ENCODE assay signal across 19 cellular contexts in genomic region chr5:97458851-97459250, GRCh38.
A peak's percentile ranks its signal among the peaks of the same experiment; 100 is the strongest.
DNase-seq lines count a peak whose midpoint lies in the region; ATAC-seq and TF ChIP-seq lines count a peak whose summit lies in the region.
"Had no signal": no experiment of that assay in that cellular context is flagged by ENCODE, and none has a peak within 500 bp of the region (broad histone marks: within the 10 kb centered on the region; RNA-seq: fewer than 3 reads in every experiment).

No MANE protein-coding gene starts in this region.

- intact Hi-C loops in breast epithelium (cut with DNase I; ENCODE audit: low total_unique reads) (no loop called here), MCF 10A (cut with micrococcal nuclease) (no loop called here)

- H3K4me1 Mint-ChIP-seq in MCF 10A (ENCODE audit: insufficient read depth, unreplicated experiment): no peaks in the 10 kb centered on the region
- H3K4me1 Mint-ChIP-seq: GM23338 had no signal

- H3K36me3 Mint-ChIP-seq in MCF 10A (ENCODE audit: insufficient read depth, unreplicated experiment): no peaks in the 10 kb centered on the region

- no peaks in the 10 kb centered on the region for H3K27me3 ChIP-seq in breast epithelium
- H3K27me3 ChIP-seq: BLaER1 treated with 17β-estradiol and CSF1 and Interleukin-3, amounts not matched to agents 10 nM and 100 nM; left lung; Peyer's patch; stomach had no signal

- no peak overlapping the region for H3K4me3 ChIP-seq in breast epithelium
- H3K4me3 ChIP-seq: BLaER1 treated with 17β-estradiol and CSF1 and Interleukin-3, amounts not matched to agents 10 nM and 100 nM; GM23338; left lung; Peyer's patch; stomach had no signal

- no TSS peak for BruUV-seq in MCF 10A (replicated peaks; lab: Mats Ljungman, UMichigan)

- H3K36me3 ChIP-seq in breast epithelium: no peaks in the 10 kb centered on the region
- H3K36me3 ChIP-seq: BLaER1 treated with 17β-estradiol and CSF1 and Interleukin-3, amounts not matched to agents 10 nM and 100 nM; left lung; Peyer's patch; stomach had no signal

- H3K9me3 Mint-ChIP-seq in MCF 10A (ENCODE audit: unreplicated experiment): no peaks in the 10 kb centered on the region
- H3K9me3 Mint-ChIP-seq: activated CD8-positive, alpha-beta T cell treated with anti-CD3 and anti-CD28 coated beads for 36 hours; GM23338 had no signal

- CTCF ChIA-PET in MCF 10A (lab: Yijun Ruan, JAX): interaction anchor here (0.7 kb wide), 1 partner anchor 64 kb away, joined by 3 read pairs; no protein-coding TSS in a partner anchor

- H3K27ac Mint-ChIP-seq in MCF 10A (ENCODE audit: low read depth, unreplicated experiment): no peak overlapping the region
- H3K27ac Mint-ChIP-seq: activated CD8-positive, alpha-beta T cell treated with anti-CD3 and anti-CD28 coated beads for 36 hours; GM23338 had no signal

- POLR2A ChIA-PET in MCF 10A (lab: Yijun Ruan, JAX): no interaction called here

- TF ChIP-seq POLR2A in breast epithelium (IDR thresholded peaks at IDR 0.05): no peak

- no peak for TF ChIP-seq CTCF in breast epithelium (IDR thresholded peaks at IDR 0.05)
- no peak for TF ChIP-seq CTCF in MCF 10A (IDR thresholded peaks at IDR 0.05; ENCODE audit: unreplicated experiment)

- ATAC-seq in GM19043 (IDR thresholded peaks at IDR 0.05; ENCODE audit: low read depth, unreplicated experiment) (peak; percentile 53), GM21619 (IDR thresholded peaks at IDR 0.05; ENCODE audit: unreplicated experiment) (peak; percentile 59), HG03175 (IDR thresholded peaks at IDR 0.05; ENCODE audit: unreplicated experiment) (peak; percentile 77)
- ATAC-seq: activated CD8-positive, alpha-beta T cell treated with anti-CD3 and anti-CD28 coated beads for 36 hours; GM23338; left lung had no signal

- no peaks in the 10 kb centered on the region for H3K27me3 Mint-ChIP-seq in MCF 10A (ENCODE audit: insufficient read depth, unreplicated experiment)
- H3K27me3 Mint-ChIP-seq: activated CD8-positive, alpha-beta T cell treated with anti-CD3 and anti-CD28 coated beads for 36 hours had no signal

- no peaks in the 10 kb centered on the region for H3K4me1 ChIP-seq in breast epithelium
- H3K4me1 ChIP-seq: BLaER1 treated with 17β-estradiol and CSF1 and Interleukin-3, amounts not matched to agents 10 nM and 100 nM; left lung; Peyer's patch; stomach had no signal

- no peak overlapping the region for H3K4me3 Mint-ChIP-seq in MCF 10A (ENCODE audit: unreplicated experiment)
- H3K4me3 Mint-ChIP-seq: activated CD8-positive, alpha-beta T cell treated with anti-CD3 and anti-CD28 coated beads for 36 hours; GM23338 had no signal

- no peaks in the 10 kb centered on the region for H3K9me3 ChIP-seq in breast epithelium
- H3K9me3 ChIP-seq: BLaER1 treated with 17β-estradiol and CSF1 and Interleukin-3, amounts not matched to agents 10 nM and 100 nM; left lung; Peyer's patch; stomach had no signal

- no peak for DNase-seq in breast epithelium (ENCODE audit: low spot score in 2 of 2)
- no peak for DNase-seq in stimulated activated CD4-positive, alpha-beta T cell treated with anti-CD3 and anti-CD28 coated beads, Interleukin-4, amount 100 ng/mL, for 4 hours
- DNase-seq in NCI-H2196 (lab: John Stamatoyannopoulos, UW; ENCODE audit: unreplicated experiment): no peak
- DNase-seq in MCF 10A (ENCODE audit: unreplicated experiment): no peak
- DNase-seq: activated CD8-positive, alpha-beta T cell treated with anti-CD3 and anti-CD28 coated beads for 36 hours; amygdala; cerebellar nuclear complex; DND-41; foreskin fibroblast; left lung; NCI-H187 treated with DMSO at 0.1 percent for 48 hours; NCI-H524 treated with DMSO at 0.1 percent for 48 hours; Peyer's patch; stomach had no signal

- no peak overlapping the region for H3K27ac ChIP-seq in breast epithelium
- H3K27ac ChIP-seq: BLaER1 treated with 17β-estradiol and CSF1 and Interleukin-3, amounts not matched to agents 10 nM and 100 nM; left lung; Peyer's patch; stomach had no signal
